In the genomic region with DNA sequence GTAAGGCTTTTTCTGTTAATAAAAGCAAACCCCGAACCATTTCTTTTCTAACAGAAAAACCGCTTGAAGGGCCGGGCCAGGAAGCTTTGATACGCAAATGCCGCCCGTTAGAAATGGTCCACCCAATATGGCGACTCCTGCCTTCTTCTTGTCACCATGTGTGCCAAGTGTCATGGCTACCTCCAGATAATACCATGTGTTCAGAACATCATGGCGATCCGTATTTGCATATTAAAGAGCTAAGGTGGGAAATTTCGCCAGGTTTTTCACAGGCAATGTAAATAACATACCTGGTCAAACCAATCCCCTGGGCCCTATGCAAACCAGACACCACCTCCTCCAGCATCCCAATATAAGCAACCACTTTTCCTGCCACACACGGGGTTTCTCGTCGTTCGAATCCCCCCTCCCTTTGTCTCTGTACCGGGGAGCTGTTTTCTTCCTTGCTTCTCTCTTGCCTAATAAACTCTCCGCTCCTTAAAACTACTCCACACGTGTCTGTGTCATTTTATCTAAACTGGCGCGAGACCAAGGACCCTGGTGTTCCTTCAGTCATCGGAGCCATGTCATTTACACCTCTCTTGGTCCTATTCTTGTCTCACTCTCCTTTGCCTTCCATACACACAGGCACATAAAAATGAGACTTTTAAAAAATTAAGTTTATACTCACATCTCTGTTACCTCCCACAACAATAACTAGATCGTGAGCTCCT, we compare ENCODE assay signal across 13 cellular contexts. TPM values are rescaled to one million over a fixed set of nuclear protein-coding genes. Genes with fewer than 3 reads are reported as not detected.
A peak's percentile ranks its signal among the peaks of the same experiment; 100 is the strongest.
DNase-seq lines count a peak whose midpoint lies in the region; ATAC-seq, FAIRE-seq and TF ChIP-seq lines count a peak whose summit lies in the region.
"Had no signal": no experiment of that assay in that cellular context is flagged by ENCODE, and none has a peak within 500 bp of the region (broad histone marks: within the 10 kb centered on the region; RNA-seq: fewer than 3 reads in every experiment).

No MANE protein-coding gene starts in this region.

- H3K27ac ChIP-seq in OCI-LY1 (ENCODE audit: low read depth, low read length, poor library complexity, severe bottlenecking): peak overlapping the region; percentile 81
- peak overlapping the region; percentile 70 for H3K27ac ChIP-seq in epithelial cell of prostate
- peak overlapping the region; percentile 39 for H3K27ac ChIP-seq in keratinocyte (ENCODE audit: control insufficient read depth, insufficient read depth, low read length)
- H3K27ac ChIP-seq: neural progenitor cell had no signal

- H3K27ac Mint-ChIP-seq in CD14-positive monocyte (peak overlapping the region; percentile 83 to 94 (median 91)), T-cell (no peak overlapping the region)

- H3K9me1 ChIP-seq in keratinocyte (ENCODE audit: control insufficient read depth, extremely low read depth, insufficient read depth, low read length): no peaks in the 10 kb centered on the region

- H3K36me3 ChIP-seq in OCI-LY1 (ENCODE audit: insufficient read depth, low read length) (no peaks in the 10 kb centered on the region), keratinocyte (ENCODE audit: control insufficient read depth in 2 of 2, extremely low read depth in 1 of 2, insufficient read depth in 2 of 2, low read length in 2 of 2) (no peaks in the 10 kb centered on the region)
- H3K36me3 ChIP-seq: neural progenitor cell had no signal

- dilution Hi-C loops in keratinocyte (cut with MboI; ENCODE audit: extremely low pct_ligation_motif_present, low sequenced_read_pairs): no loop called here

- peaks cover 21% of the 10 kb centered on the region for H3K4me1 ChIP-seq in OCI-LY1 (ENCODE audit: insufficient read depth, low read length, severe bottlenecking)
- H3K4me1 ChIP-seq in keratinocyte (ENCODE audit: control insufficient read depth, extremely low read depth, insufficient read depth, low read length): peaks cover 30% of the 10 kb centered on the region

- TF ChIP-seq CTCF in CD14-positive monocyte (IDR thresholded peaks at IDR 0.05) (no peak), OCI-LY1 (IDR thresholded peaks at IDR 0.05; ENCODE audit: low read length) (no peak), keratinocyte (optimal IDR thresholded peaks at IDR 0.05 in 1 of 3, IDR thresholded peaks at IDR 0.05 in 1 of 3, conservative IDR thresholded peaks at IDR 0.05 in 1 of 3; ENCODE audit: extremely low read depth in 1 of 3, insufficient read depth in 2 of 3, low read length in 3 of 3) (no peak)

- FAIRE-seq in keratinocyte (lab: Jason Lieb, UNC): no peak

- intact Hi-C loops in CD14-positive monocyte (cut with micrococcal nuclease): loop anchor here (5.0 kb wide), 2 partner anchors 36 to 76 kb away; partner anchors contain the start of genes ECT2 (in 1 of the 2) and NCEH1 (in 1 of the 2)

- H3K36me3 Mint-ChIP-seq in CD14-positive monocyte: peaks cover 8 to 12% of the 10 kb centered on the region in 2 donors
- H3K36me3 Mint-ChIP-seq in T-cell: peaks cover 5% of the 10 kb centered on the region
- H3K36me3 Mint-ChIP-seq: neural progenitor cell had no signal

- H3K4me3 ChIP-seq in OCI-LY1 (ENCODE audit: low read depth, low read length, poor library complexity, severe bottlenecking) (no peak overlapping the region), keratinocyte (ENCODE audit: control insufficient read depth in 2 of 3, extremely low read depth in 1 of 3, insufficient read depth in 2 of 3, low read depth in 1 of 3, low read length in 3 of 3) (no peak overlapping the region)
- H3K4me3 ChIP-seq: neural progenitor cell had no signal

- ATAC-seq in HG03565 (IDR thresholded peaks at IDR 0.05; ENCODE audit: unreplicated experiment) (no peak), HG03439 (IDR thresholded peaks at IDR 0.05; ENCODE audit: unreplicated experiment) (no peak), T-cell (replicated peaks in 1 of 4) (no peak)
- ATAC-seq: activated T-cell treated with anti-CD3 and anti-CD28 coated beads, Interleukin-2, amount 50 U/mL, for 4 hours had no signal

- H3K79me2 ChIP-seq in OCI-LY1 (ENCODE audit: insufficient read depth, low read length) (no peaks in the 10 kb centered on the region), keratinocyte (ENCODE audit: control insufficient read depth, insufficient read depth, low read length) (peaks cover 5% of the 10 kb centered on the region)

- H3K9me3 Mint-ChIP-seq in CD14-positive monocyte (peaks cover 0 to 2% (median 0%) of the 10 kb centered on the region in 7 donors), T-cell (no peaks in the 10 kb centered on the region)
- H3K9me3 Mint-ChIP-seq: activated T-cell treated with anti-CD3 and anti-CD28 coated beads, Interleukin-2, amount 50 U/mL, for 4 hours; neural progenitor cell had no signal

- H2AFZ ChIP-seq in OCI-LY1 (ENCODE audit: low read length) (no peak overlapping the region), keratinocyte (ENCODE audit: control insufficient read depth, low read length) (no peak overlapping the region)
- H2AFZ ChIP-seq: neural progenitor cell had no signal

- DNase-seq in CD14-positive monocyte (ENCODE audit: low spot score) (no peak), epithelial cell of prostate (ENCODE audit: low read depth, low spot score) (no peak), keratinocyte (ENCODE audit: low read depth, low spot score) (no peak), AG08396 (ENCODE audit: low spot score) (no peak), T-cell (no peak)
- DNase-seq: activated CD4-positive, alpha-beta T cell treated with anti-CD3 and anti-CD28 coated beads, Interleukin-2, amount 50 U/mL, for 4 hours; activated T-cell treated with anti-CD3 and anti-CD28 coated beads, Interleukin-2, amount 50 U/mL, for 4 hours; glutamatergic neuron; stimulated activated CD4-positive, alpha-beta T cell treated with anti-CD3 and anti-CD28 coated beads, Interleukin-1b, Interleukin-23, amount 100 ng/mL, for 48 hours had no signal

- peak overlapping the region; percentile 3; the same call in 1 of the 2 replicates for H3K9ac ChIP-seq in OCI-LY1 (ENCODE audit: low read length)
- no peak overlapping the region for H3K9ac ChIP-seq in keratinocyte (ENCODE audit: control insufficient read depth, extremely low read depth, insufficient read depth, low read length)
- H3K9ac ChIP-seq: neural progenitor cell had no signal

- POLR2A ChIA-PET in T-cell (lab: Charles Lee): no interaction called here

- H3F3A ChIP-seq in OCI-LY1 (ENCODE audit: insufficient read depth, low read length): no peaks in the 10 kb centered on the region

- H4K20me1 ChIP-seq in OCI-LY1 (ENCODE audit: insufficient read depth, low read length) (no peaks in the 10 kb centered on the region), keratinocyte (ENCODE audit: control insufficient read depth, extremely low read depth, insufficient read depth, low read length) (no peaks in the 10 kb centered on the region)

- H3K4me3 Mint-ChIP-seq in CD14-positive monocyte: peak overlapping the region in 1 of 2 donors; percentile 42
- H3K4me3 Mint-ChIP-seq in T-cell: no peak overlapping the region
- H3K4me3 Mint-ChIP-seq: activated T-cell treated with anti-CD3 and anti-CD28 coated beads, Interleukin-2, amount 50 U/mL, for 4 hours; neural progenitor cell had no signal

- H3K4me2 ChIP-seq in OCI-LY1 (ENCODE audit: low read length): no peak overlapping the region
- peak overlapping the region; percentile 41 for H3K4me2 ChIP-seq in keratinocyte (ENCODE audit: control insufficient read depth, extremely low read depth, insufficient read depth, low read depth, low read length)

- H3K27me3 Mint-ChIP-seq in CD14-positive monocyte (ENCODE audit: low read depth in 3 of 3) (peaks cover 0 to 2% (median 0%) of the 10 kb centered on the region in 3 donors), T-cell (no peaks in the 10 kb centered on the region)

- H3K9me2 ChIP-seq in OCI-LY1 (ENCODE audit: low read depth, low read length): no peaks in the 10 kb centered on the region

- H3K27me3 ChIP-seq in OCI-LY1 (ENCODE audit: insufficient read depth, low read length): no peaks in the 10 kb centered on the region
- no peaks in the 10 kb centered on the region for H3K27me3 ChIP-seq in keratinocyte (ENCODE audit: control insufficient read depth, extremely low read depth, insufficient read depth, low read length)
- H3K27me3 ChIP-seq: neural progenitor cell had no signal

- H3K4me1 Mint-ChIP-seq in CD14-positive monocyte: peaks cover 33% of the 10 kb centered on the region
- H3K4me1 Mint-ChIP-seq in T-cell: peaks cover 6% of the 10 kb centered on the region in 3 donors

- CTCF ChIA-PET in T-cell (lab: Charles Lee): interaction anchor here (0.6 to 1.3 kb wide), 9 partner anchors 9 to 950 kb away, joined by 3 to 5 read pairs (median 4); no protein-coding TSS in a partner anchor

- H3K9me3 ChIP-seq in OCI-LY1 (ENCODE audit: low read length) (no peaks in the 10 kb centered on the region), keratinocyte (ENCODE audit: control insufficient read depth, low read depth, low read length) (no peaks in the 10 kb centered on the region)

RNA-seq across cellular contexts. Expression of gene NCEH1, which starts 34.5 kb away (rescaled TPM):
- polyA plus RNA-seq in CD14-positive monocyte (10 to 100 TPM; 20.7 to 23.9 TPM), keratinocyte (8.0 to 17.4 TPM (median 13.2 TPM) in 3 replicates)
- polyA plus RNA-seq in keratinocyte (2011; ENCODE audit: low read depth): 0.16 TPM
- 3.1 and 6.2 TPM in 2 replicates for polyA plus RNA-seq in keratinocyte (2011; cell fraction: cytosol; rRNA removed)
- 15.8 and 18.2 TPM in 2 replicates for polyA plus RNA-seq in keratinocyte (2011; cell fraction: nucleus; rRNA removed)
- 1.5 and 11.0 TPM in 2 replicates for polyA plus RNA-seq in keratinocyte (2012; ENCODE audit: low replicate concordance)
- polyA minus RNA-seq in keratinocyte: 9.9 to 18.5 TPM (median 16.8 TPM) in 3 replicates
- polyA minus RNA-seq in keratinocyte (2011; cell fraction: cytosol; rRNA and poly(A)+ RNA removed): 8.1 TPM
- 19.6 and 27.6 TPM in 2 replicates for polyA minus RNA-seq in keratinocyte (2011; cell fraction: nucleus; rRNA and poly(A)+ RNA removed)
- total RNA-seq in T-cell: 1 to 10 TPM; 2.4 to 3.8 (median 3.5) TPM

Comparison
In these comparisons a context has a peak if more than half of its experiments do, and no peak if none do; other contexts are left out.
1. H3K27ac Mint-ChIP-seq: peak in CD14-positive monocyte (7 of 7); none in T-cell (0 of 2).
2. Peak in every context shown above with its lines, with median percentiles within 50 percentile points of each other: H3K27ac ChIP-seq.